In genomic region chr7:55887786-55888185, GRCh38 we compare ENCODE assay signal across 8 cellular contexts. TPM values are rescaled to one million over a fixed set of nuclear protein-coding genes. Genes with fewer than 3 reads are reported as not detected.
A peak's percentile ranks its signal among the peaks of the same experiment; 100 is the strongest.
DNase-seq lines count a peak whose midpoint lies in the region; ATAC-seq lines count a peak whose summit lies in the region.

No MANE protein-coding gene starts in this region.

- no peaks in the 10 kb centered on the region for H3K27me3 ChIP-seq in NT2/D1 (ENCODE audit: insufficient read depth, insufficient read length)
- H3K27me3 ChIP-seq in naive thymus-derived CD4-positive, alpha-beta T cell (ENCODE audit: control insufficient read depth in 2 of 2, insufficient read depth in 2 of 2, low read length in 2 of 2): no peaks in the 10 kb centered on the region

- POLR2A ChIA-PET in naive thymus-derived CD4-positive, alpha-beta T cell (lab: Charles Lee): no interaction called here

- H3K9ac ChIP-seq in NT2/D1 (ENCODE audit: insufficient read length, low read depth): peak overlapping the region; percentile 44

- H3K27me3 Mint-ChIP-seq in activated naive CD4-positive, alpha-beta T cell treated with anti-CD3 and anti-CD28 coated beads, Interleukin-2, amount 10 ng/mL, durations not matched to agents 7 days and 5 days: no peaks in the 10 kb centered on the region
- H3K27me3 Mint-ChIP-seq in dendritic cell treated with granulocyte-macrophage colony-stimulating factor and Interleukin-4, amounts not matched to agents 40 ng/mL and 50 ng/mL, for 4 days: peaks cover 2% of the 10 kb centered on the region
- H3K27me3 Mint-ChIP-seq in naive thymus-derived CD4-positive, alpha-beta T cell: no peaks in the 10 kb centered on the region

- H3K36me3 Mint-ChIP-seq in activated naive CD4-positive, alpha-beta T cell treated with anti-CD3 and anti-CD28 coated beads, Interleukin-2, amount 10 ng/mL, durations not matched to agents 7 days and 5 days: no peaks in the 10 kb centered on the region
- H3K36me3 Mint-ChIP-seq in dendritic cell treated with granulocyte-macrophage colony-stimulating factor and Interleukin-4, amounts not matched to agents 40 ng/mL and 50 ng/mL, for 4 days (ENCODE audit: low read depth): peaks cover 6% of the 10 kb centered on the region
- H3K36me3 Mint-ChIP-seq in naive thymus-derived CD4-positive, alpha-beta T cell: no peaks in the 10 kb centered on the region

- peak overlapping the region; percentile 27 for H3K4me3 ChIP-seq in NT2/D1 (ENCODE audit: insufficient read length, low read depth)
- peak overlapping the region; percentile 46 for H3K4me3 ChIP-seq in naive thymus-derived CD4-positive, alpha-beta T cell (ENCODE audit: low read length)

- H3K9me3 Mint-ChIP-seq in activated naive CD4-positive, alpha-beta T cell treated with anti-CD3 and anti-CD28 coated beads, Interleukin-2, amount 10 ng/mL, durations not matched to agents 7 days and 5 days: no peaks in the 10 kb centered on the region
- H3K9me3 Mint-ChIP-seq in dendritic cell treated with granulocyte-macrophage colony-stimulating factor and Interleukin-4, amounts not matched to agents 40 ng/mL and 50 ng/mL, for 4 days: no peaks in the 10 kb centered on the region
- H3K9me3 Mint-ChIP-seq in naive thymus-derived CD4-positive, alpha-beta T cell: peaks cover 0 to 3% (median 0%) of the 10 kb centered on the region in 11 donors

- DNase-seq in activated naive CD4-positive, alpha-beta T cell treated with anti-CD3 and anti-CD28 coated beads, Interleukin-2, amount 10 ng/mL, durations not matched to agents 7 days and 5 days: no peak
- DNase-seq in activated naive CD4-positive, alpha-beta T cell treated with anti-CD3 and anti-CD28 coated beads, Interleukin-2, amount 50 U/mL, for 16 hours: no peak
- DNase-seq in NT2/D1 (ENCODE audit: low read depth, low spot score): no peak
- DNase-seq in naive thymus-derived CD4-positive, alpha-beta T cell: peak in 2 of 9 donors; percentile 2 to 6
- DNase-seq in COLO668 (lab: John Stamatoyannopoulos, UW; ENCODE audit: unreplicated experiment): no peak
- DNase-seq in effector CD8-positive, alpha-beta T cell (lab: John Stamatoyannopoulos, UW): no peak

- H3K36me3 ChIP-seq in NT2/D1 (ENCODE audit: insufficient read depth, insufficient read length, low read length): no peaks in the 10 kb centered on the region
- H3K36me3 ChIP-seq in naive thymus-derived CD4-positive, alpha-beta T cell (ENCODE audit: control insufficient read depth in 2 of 3, insufficient read depth in 3 of 3, low read length in 3 of 3): peaks cover 0 to 3% (median 0%) of the 10 kb centered on the region in 3 experiments

- peaks cover 7% of the 10 kb centered on the region for H3K4me1 Mint-ChIP-seq in activated naive CD4-positive, alpha-beta T cell treated with anti-CD3 and anti-CD28 coated beads, Interleukin-2, amount 10 ng/mL, durations not matched to agents 7 days and 5 days
- peaks cover 8% of the 10 kb centered on the region for H3K4me1 Mint-ChIP-seq in dendritic cell treated with granulocyte-macrophage colony-stimulating factor and Interleukin-4, amounts not matched to agents 40 ng/mL and 50 ng/mL, for 4 days (ENCODE audit: low read depth)
- H3K4me1 Mint-ChIP-seq in naive thymus-derived CD4-positive, alpha-beta T cell: peaks cover 0 to 10% (median 5%) of the 10 kb centered on the region in 7 donors

- intact Hi-C loops in dendritic cell treated with granulocyte-macrophage colony-stimulating factor and Interleukin-4, amounts not matched to agents 40 ng/mL and 50 ng/mL, for 4 days (cut with micrococcal nuclease): loop anchor here (2.0 to 5.0 kb wide), 4 partner anchors 65 to 520 kb away; partner anchors contain the start of genes CHCHD2, LANCL2 and MRPS17
- intact Hi-C loops in naive thymus-derived CD4-positive, alpha-beta T cell (cut with micrococcal nuclease): loop anchor here (1.0 to 10.0 kb wide), 13 partner anchors 64 to 1130 kb away; partner anchors contain the start of genes MRPS17 (in 2 of the 2), NIPSNAP2 (in 2 of the 2), SEC61G (in 2 of the 2) and CCT6A (in 1 of the 2)

- no peak for ATAC-seq in naive thymus-derived CD4-positive, alpha-beta T cell
- ATAC-seq in HG03135 (IDR thresholded peaks at IDR 0.05; ENCODE audit: unreplicated experiment): no peak

- CTCF ChIA-PET in activated naive CD4-positive, alpha-beta T cell treated with anti-CD3 and anti-CD28 coated beads, Interleukin-2, amount 10 ng/mL, durations not matched to agents 7 days and 5 days (lab: Charles Lee): no interaction called here
- CTCF ChIA-PET in naive thymus-derived CD4-positive, alpha-beta T cell (lab: Charles Lee): interaction anchor here (1.0 kb wide), 1 partner anchor 76 kb away, joined by 3 read pairs; no protein-coding TSS in a partner anchor

- H3K4me1 ChIP-seq in NT2/D1 (ENCODE audit: insufficient read depth, insufficient read length): no peaks in the 10 kb centered on the region
- H3K4me1 ChIP-seq in naive thymus-derived CD4-positive, alpha-beta T cell (ENCODE audit: control insufficient read depth in 2 of 2, insufficient read depth in 2 of 2, low read length in 2 of 2): no peaks in the 10 kb centered on the region

- no peaks in the 10 kb centered on the region for H3K9me3 ChIP-seq in NT2/D1 (ENCODE audit: insufficient read depth, low read length)
- H3K9me3 ChIP-seq in naive thymus-derived CD4-positive, alpha-beta T cell (ENCODE audit: control insufficient read depth in 2 of 3, low read length in 3 of 3): no peaks in the 10 kb centered on the region

- peak overlapping the region; percentile 61 for H3K27ac ChIP-seq in naive thymus-derived CD4-positive, alpha-beta T cell (ENCODE audit: low read depth, low read length)

- H3K4me3 Mint-ChIP-seq in activated naive CD4-positive, alpha-beta T cell treated with anti-CD3 and anti-CD28 coated beads, Interleukin-2, amount 10 ng/mL, durations not matched to agents 7 days and 5 days: peak overlapping the region; percentile 90
- H3K4me3 Mint-ChIP-seq in dendritic cell treated with granulocyte-macrophage colony-stimulating factor and Interleukin-4, amounts not matched to agents 40 ng/mL and 50 ng/mL, for 4 days: peak overlapping the region; percentile 65
- peak overlapping the region; percentile 82 to 92 (median 86) for H3K4me3 Mint-ChIP-seq in naive thymus-derived CD4-positive, alpha-beta T cell

- H3K27ac Mint-ChIP-seq in activated naive CD4-positive, alpha-beta T cell treated with anti-CD3 and anti-CD28 coated beads, Interleukin-2, amount 10 ng/mL, durations not matched to agents 7 days and 5 days: peak overlapping the region; percentile 83
- peak overlapping the region; percentile 97 for H3K27ac Mint-ChIP-seq in dendritic cell treated with granulocyte-macrophage colony-stimulating factor and Interleukin-4, amounts not matched to agents 40 ng/mL and 50 ng/mL, for 4 days
- H3K27ac Mint-ChIP-seq in naive thymus-derived CD4-positive, alpha-beta T cell: peak overlapping the region; percentile 83 to 94 (median 90)

RNA-seq across cellular contexts. Expression of gene ZNF713, which starts 0.5 kb away (rescaled TPM):
- total RNA-seq in naive thymus-derived CD4-positive, alpha-beta T cell: 1 to 10 TPM; 2.0 to 4.8 (median 4.5) TPM
- 1 to 10 TPM; 1.8 to 2.5 TPM for polyA plus RNA-seq in naive thymus-derived CD4-positive, alpha-beta T cell

RNA-seq across cellular contexts. Expression of gene SEPTIN14, which starts 25.2 kb away (rescaled TPM):
- not detected for total RNA-seq in naive thymus-derived CD4-positive, alpha-beta T cell
- polyA plus RNA-seq in naive thymus-derived CD4-positive, alpha-beta T cell: not detected
